11 cellular contexts compared by ENCODE assay signal in genomic region chr1:224223819-224224714, GRCh38. TPM values are rescaled to one million over a fixed set of nuclear protein-coding genes. Genes with fewer than 3 reads are reported as not detected.
A peak's percentile ranks its signal among the peaks of the same experiment; 100 is the strongest.
DNase-seq lines count a peak whose midpoint lies in the region; FAIRE-seq and TF ChIP-seq lines count a peak whose summit lies in the region.
"Had no signal": no experiment of that assay in that cellular context is flagged by ENCODE, and none has a peak within 500 bp of the region (broad histone marks: within the 10 kb centered on the region; RNA-seq: fewer than 3 reads in every experiment).

No MANE protein-coding gene starts in this region.

- no peaks in the 10 kb centered on the region for H3K79me2 ChIP-seq in SK-N-SH (ENCODE audit: insufficient read depth)
- H3K79me2 ChIP-seq in smooth muscle cell (ENCODE audit: low read depth) = no peaks in the 10 kb centered on the region

- TF ChIP-seq CTCF in SK-N-SH (IDR thresholded peaks at IDR 0.05) (no peak), fibroblast of villous mesenchyme (IDR thresholded peaks at IDR 0.05; ENCODE audit: insufficient read depth, low read depth, low read length) (no peak), smooth muscle cell (IDR thresholded peaks at IDR 0.05; ENCODE audit: borderline replicate concordance, insufficient read depth, poor library complexity, severe bottlenecking) (no peak)

- 85% methylated on average over 12 of the region's 12 CpGs for WGBS in SK-N-SH (ENCODE audit: low lambda C conversion rate)
- WGBS in smooth muscle cell (ENCODE audit: low lambda C conversion rate) = 73% methylated on average over 12 of the region's 12 CpGs
- 64 to 66% (median 66%) methylated on average over 12 of the region's 12 CpGs for WGBS in small intestine, 3 donors

- H3K9me3 ChIP-seq in SK-N-SH = no peaks in the 10 kb centered on the region
- H3K9me3 ChIP-seq in smooth muscle cell (replicated peaks; ENCODE audit: low read depth) = no peaks in the 10 kb centered on the region
- no peaks in the 10 kb centered on the region for H3K9me3 ChIP-seq in small intestine (ENCODE audit: control insufficient read depth, low read depth)

- POLR2A ChIA-PET in SK-N-SH (lab: Yijun Ruan, JAX) = no interaction called here

- DNase-seq in NCI-H510A treated with DMSO at 0.1 percent for 48 hours (lab: John Stamatoyannopoulos, UW) = peak; percentile 76
- DNase-seq in NCI-H510A (lab: John Stamatoyannopoulos, UW) = no peak
- no peak for DNase-seq in SK-N-SH
- peak; percentile 93 for DNase-seq in fibroblast of villous mesenchyme (ENCODE audit: low read depth)
- no peak for DNase-seq in smooth muscle cell (lab: John Stamatoyannopoulos, UW; ENCODE audit: unreplicated experiment)
- no peak for DNase-seq in hypothalamus (lab: John Stamatoyannopoulos, UW)
- no peak for DNase-seq in small intestine
- DNase-seq in medulla oblongata (ENCODE audit: extremely low spot score) = no peak
- DNase-seq: activated naive CD4-positive, alpha-beta T cell treated with anti-CD3 and anti-CD28 coated beads, Interleukin-2, amount 50 U/mL, for 16 hours; NCI-H1930 had no signal

- no peaks in the 10 kb centered on the region for H3K27me3 ChIP-seq in SK-N-SH (ENCODE audit: insufficient read depth)
- H3K27me3 ChIP-seq in smooth muscle cell (ENCODE audit: low read depth) = no peaks in the 10 kb centered on the region
- no peaks in the 10 kb centered on the region for H3K27me3 ChIP-seq in small intestine (ENCODE audit: control insufficient read depth in 2 of 2, insufficient read depth in 2 of 2, low read length in 2 of 2)

- peaks cover 9 to 16% of the 10 kb centered on the region in 2 experiments for H3K36me3 ChIP-seq in SK-N-SH (replicated peaks in 1 of 2; ENCODE audit: control insufficient read depth in 1 of 2, insufficient read depth in 2 of 2, low read length in 1 of 2)
- H3K36me3 ChIP-seq in smooth muscle cell (ENCODE audit: low read depth) = no peaks in the 10 kb centered on the region
- peaks cover 4 to 6% of the 10 kb centered on the region in 2 donors for H3K36me3 ChIP-seq in small intestine (ENCODE audit: control insufficient read depth in 2 of 2, insufficient read depth in 2 of 2, low read length in 2 of 2)

- no peak overlapping the region for H2AFZ ChIP-seq in SK-N-SH (ENCODE audit: low read depth)
- no peak overlapping the region for H2AFZ ChIP-seq in smooth muscle cell (ENCODE audit: low read depth)

- H3K9me2 ChIP-seq in SK-N-SH = no peaks in the 10 kb centered on the region

- no peak overlapping the region for H3K4me3 ChIP-seq in SK-N-SH (ENCODE audit: low read depth in 2 of 2, low read length in 1 of 2)
- peak overlapping the region; percentile 1 for H3K4me3 ChIP-seq in fibroblast of villous mesenchyme (ENCODE audit: low read depth, low read length)
- H3K4me3 ChIP-seq in smooth muscle cell = no peak overlapping the region
- no peak overlapping the region for H3K4me3 ChIP-seq in small intestine (ENCODE audit: low read depth in 1 of 2, low read length in 2 of 2)

- TF ChIP-seq EP300 in SK-N-SH (IDR thresholded peaks at IDR 0.05; ENCODE audit: borderline replicate concordance in 1 of 2, low read depth in 1 of 2, low read length in 1 of 2) = no peak

- TF ChIP-seq RAD21 in SK-N-SH (IDR thresholded peaks at IDR 0.05; ENCODE audit: low read length) = no peak

- H3K4me2 ChIP-seq in SK-N-SH = no peak overlapping the region
- peak overlapping the region; percentile 34 for H3K4me2 ChIP-seq in smooth muscle cell

- FAIRE-seq in small intestine (lab: Jason Lieb, UNC) = no peak
- FAIRE-seq: GM18507 had no signal

- CTCF ChIA-PET in SK-N-SH (lab: Yijun Ruan, JAX) = no interaction called here

- no peaks in the 10 kb centered on the region for H3F3A ChIP-seq in SK-N-SH (replicated peaks; ENCODE audit: insufficient read depth)
- no peaks in the 10 kb centered on the region for H3F3A ChIP-seq in smooth muscle cell (ENCODE audit: low read depth)

- no peak overlapping the region for H3K27ac ChIP-seq in SK-N-SH (ENCODE audit: low read depth in 2 of 2, low read length in 1 of 2)
- peak overlapping the region; percentile 51 for H3K27ac ChIP-seq in smooth muscle cell (ENCODE audit: low read depth)
- peak overlapping the region in 1 of 2 donors; percentile 61 for H3K27ac ChIP-seq in small intestine (ENCODE audit: low read depth in 1 of 2, low read length in 1 of 2)

- no peaks in the 10 kb centered on the region for H4K20me1 ChIP-seq in SK-N-SH (ENCODE audit: insufficient read depth)
- no peaks in the 10 kb centered on the region for H4K20me1 ChIP-seq in smooth muscle cell (ENCODE audit: low read depth)

- no peak overlapping the region for H3K9ac ChIP-seq in SK-N-SH
- H3K9ac ChIP-seq in smooth muscle cell (ENCODE audit: low read depth) = no peak overlapping the region

- H3K4me1 ChIP-seq in SK-N-SH (ENCODE audit: control insufficient read depth in 1 of 2, insufficient read depth in 2 of 2, low read depth in 1 of 2, low read length in 1 of 2) = peaks cover 0 to 6% of the 10 kb centered on the region in 2 experiments; a peak in 1 of 4 replicates
- H3K4me1 ChIP-seq in smooth muscle cell (ENCODE audit: low read depth) = peaks cover 5% of the 10 kb centered on the region
- peaks cover 0 to 10% of the 10 kb centered on the region in 2 donors for H3K4me1 ChIP-seq in small intestine (ENCODE audit: control insufficient read depth in 2 of 2, insufficient read depth in 1 of 2, low read depth in 1 of 2, low read length in 1 of 2)

TF ChIP-seq in SK-N-SH, 30 proteins besides CTCF, POLR2A, EP300 and RAD21:
- TF ChIP-seq TCF12 (IDR thresholded peaks at IDR 0.05) (peak; percentile 35; the same call in 1 of the 2 replicates), RXRA (IDR thresholded peaks at IDR 0.05; ENCODE audit: borderline replicate concordance, low read depth) (no peak), NRF1 (IDR thresholded peaks at IDR 0.05; ENCODE audit: low read depth, low read length) (no peak), SMC3 (IDR thresholded peaks at IDR 0.05; ENCODE audit: low read depth, low read length) (no peak), EZH2phosphoT487 (IDR thresholded peaks at IDR 0.05; ENCODE audit: borderline replicate concordance, low read depth) (no peak), IRF3 (IDR thresholded peaks at IDR 0.05; ENCODE audit: low read depth, low read length) (no peak)

RNA-seq across cellular contexts. Expression of gene DEGS1, which starts 41.0 kb away (rescaled TPM):
- polyA plus RNA-seq in SK-N-SH (2012; rRNA removed) = 62.3 and 89.2 TPM in 2 replicates
- polyA plus RNA-seq in SK-N-SH (2012; cell fraction: cytosol; rRNA removed) = 105 and 117 TPM in 2 replicates
- 16.2 and 30.6 TPM in 2 replicates for polyA plus RNA-seq in SK-N-SH (2012; cell fraction: nucleus; rRNA removed)
- total RNA-seq in fibroblast of villous mesenchyme = 90.2 and 135 TPM in 2 replicates
- 188 and 310 TPM in 2 replicates for total RNA-seq in smooth muscle cell
- polyA plus RNA-seq in smooth muscle cell = 179 and 188 TPM in 2 replicates
- polyA plus RNA-seq in small intestine = 10 to 100 TPM; 15.7 to 30.2 (median 19.5) TPM

Comparison
In these comparisons a context has a peak if more than half of its experiments do, and no peak if none do; other contexts are left out.
1. DNase-seq: peak in NCI-H510A treated with DMSO at 0.1 percent for 48 hours (single experiment) and fibroblast of villous mesenchyme (single experiment); none in NCI-H510A (single experiment), SK-N-SH (single experiment), smooth muscle cell (single experiment), hypothalamus (0 of 51), small intestine (single experiment) and medulla oblongata (single experiment).